Comparison of ENCODE assay signal across 8 cellular contexts in the genomic region with DNA sequence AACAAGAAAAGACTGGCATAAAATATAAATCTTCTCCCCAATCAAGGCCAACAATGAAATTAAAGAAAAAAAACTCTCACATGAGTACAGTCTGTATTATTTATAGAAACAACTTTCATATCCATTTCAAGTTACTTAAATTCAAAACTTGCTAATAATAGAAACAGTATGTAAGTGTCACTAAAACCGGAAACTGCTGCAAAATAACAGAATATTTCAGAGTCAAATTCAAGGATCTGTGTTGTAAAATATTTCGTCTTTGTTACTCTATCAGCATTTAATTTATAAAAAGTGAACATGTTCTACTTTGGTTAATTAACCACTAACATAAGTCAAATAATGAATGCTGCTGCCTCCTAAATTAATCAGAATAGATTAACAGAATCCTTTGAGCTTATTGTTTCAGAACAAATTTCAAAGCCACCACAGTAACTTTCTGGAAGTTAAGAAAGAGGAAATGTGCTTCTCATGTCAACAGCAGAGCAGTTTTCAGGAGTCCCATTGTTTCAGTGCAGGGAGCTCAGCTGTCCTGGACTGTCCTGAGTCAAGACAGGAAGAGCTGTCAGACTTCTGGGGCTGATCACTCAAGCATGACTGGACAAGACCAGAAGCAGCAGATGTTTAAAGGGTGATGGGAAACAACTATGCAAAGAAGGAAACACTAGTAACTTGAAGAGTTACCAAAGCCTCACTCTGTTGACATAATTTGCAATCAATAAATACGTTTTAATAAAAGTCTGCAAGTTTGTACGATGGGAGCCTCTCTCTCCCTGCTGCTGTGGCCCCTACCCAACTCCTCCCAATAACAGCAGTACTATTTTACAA.
A peak's percentile ranks its signal among the peaks of the same experiment; 100 is the strongest.
DNase-seq lines count a peak whose midpoint lies in the region; ATAC-seq and TF ChIP-seq lines count a peak whose summit lies in the region.

No MANE protein-coding gene starts in this region.

- DNase-seq in activated CD4-positive, alpha-beta T cell treated with anti-CD3 and anti-CD28 coated beads, Interleukin-2, amount 10 ng/mL, durations not matched to agents 7 days and 5 days = no peak
- DNase-seq in activated CD4-positive, alpha-beta T cell treated with anti-CD3 and anti-CD28 coated beads, Interleukin-2, amount 50 U/mL, for 48 hours = no peak
- DNase-seq in NOMO-1 (lab: John Stamatoyannopoulos, UW; ENCODE audit: unreplicated experiment in 2 of 2) (peak; percentile 63 to 86), mammary epithelial cell (peak; percentile 89), left kidney (ENCODE audit: low read depth, low spot score) (peak; percentile 79), testis (peak; percentile 32), HFFc6 (no peak)

- peaks cover 22% of the 10 kb centered on the region for H3K36me3 Mint-ChIP-seq in activated CD4-positive, alpha-beta T cell treated with anti-CD3 and anti-CD28 coated beads, Interleukin-2, amount 10 ng/mL, durations not matched to agents 7 days and 5 days (ENCODE audit: low read depth)
- H3K36me3 Mint-ChIP-seq in HFFc6 (ENCODE audit: low read depth) = no peaks in the 10 kb centered on the region

- H3K79me2 ChIP-seq in mammary epithelial cell (ENCODE audit: insufficient read depth, low read length) = peaks cover 22% of the 10 kb centered on the region

- H3K9ac ChIP-seq in mammary epithelial cell (ENCODE audit: insufficient read depth, low read length) = no peak overlapping the region

- WGBS in mammary epithelial cell (ENCODE audit: low coverage, missing lambda C conversion rate) = 65% methylated on average over 4 of the region's 4 CpGs
- WGBS in testis, 2 donors = 51 to 52% methylated on average over 4 of the region's 4 CpGs

- H3K36me3 ChIP-seq in mammary epithelial cell (ENCODE audit: insufficient read depth, low read length) (no peaks in the 10 kb centered on the region), testis (ENCODE audit: low read depth, missing control alignments) (no peaks in the 10 kb centered on the region)

- H3K9me3 Mint-ChIP-seq in activated CD4-positive, alpha-beta T cell treated with anti-CD3 and anti-CD28 coated beads, Interleukin-2, amount 10 ng/mL, durations not matched to agents 7 days and 5 days = peaks cover 5% of the 10 kb centered on the region
- peaks cover 3% of the 10 kb centered on the region; the same call in 1 of the 2 replicates for H3K9me3 Mint-ChIP-seq in HFFc6

- TF ChIP-seq CTCF in mammary epithelial cell (conservative IDR thresholded peaks at IDR 0.05 in 1 of 2, IDR thresholded peaks at IDR 0.05 in 1 of 2; ENCODE audit: extremely low read depth in 1 of 2, insufficient read depth in 1 of 2, low read depth in 1 of 2, low read length in 2 of 2) (no peak), testis (IDR thresholded peaks at IDR 0.05) (no peak), HFFc6 (IDR thresholded peaks at IDR 0.05) (no peak)

- H3K9me3 ChIP-seq in mammary epithelial cell (replicated peaks; ENCODE audit: insufficient read depth, low read length) = no peaks in the 10 kb centered on the region
- no peaks in the 10 kb centered on the region for H3K9me3 ChIP-seq in testis

- POLR2A ChIA-PET in activated CD4-positive, alpha-beta T cell treated with anti-CD3 and anti-CD28 coated beads, Interleukin-2, amount 10 ng/mL, durations not matched to agents 7 days and 5 days (lab: Charles Lee) = no interaction called here

- TF ChIP-seq POLR2A in testis (IDR thresholded peaks at IDR 0.05) = no peak

- BruUV-seq in mammary epithelial cell (replicated peaks; lab: Mats Ljungman, UMichigan) = no TSS peak

- peak; percentile 87 for ATAC-seq in HG02840 (IDR thresholded peaks at IDR 0.05; ENCODE audit: low FRiP score, unreplicated experiment)

- in situ Hi-C loops in mammary epithelial cell (cut with MboI; ENCODE audit: low sequenced_read_pairs in 2 of 2) = no loop called here

- no peaks in the 10 kb centered on the region for H3K27me3 Mint-ChIP-seq in activated CD4-positive, alpha-beta T cell treated with anti-CD3 and anti-CD28 coated beads, Interleukin-2, amount 10 ng/mL, durations not matched to agents 7 days and 5 days
- H3K27me3 Mint-ChIP-seq in HFFc6 (ENCODE audit: insufficient read depth) = peaks cover 4% of the 10 kb centered on the region

- dilution Hi-C loops in mammary epithelial cell (cut with HindIII; ENCODE audit: low sequenced_read_pairs) = loop anchor here (10.0 kb wide), 1 partner anchor 55 kb away; no protein-coding TSS in a partner anchor

- no peak overlapping the region for H3K4me3 ChIP-seq in mammary epithelial cell (replicated peaks in 1 of 3; ENCODE audit: insufficient read depth in 1 of 3, low read depth in 2 of 3, low read length in 3 of 3)
- H3K4me3 ChIP-seq in testis = no peak overlapping the region

- peak overlapping the region; percentile 85 for H3K27ac Mint-ChIP-seq in activated CD4-positive, alpha-beta T cell treated with anti-CD3 and anti-CD28 coated beads, Interleukin-2, amount 10 ng/mL, durations not matched to agents 7 days and 5 days
- no peak overlapping the region for H3K27ac Mint-ChIP-seq in HFFc6

- H3K4me1 ChIP-seq in mammary epithelial cell (ENCODE audit: insufficient read depth, low read length) = peaks cover 37% of the 10 kb centered on the region
- peaks cover 16% of the 10 kb centered on the region for H3K4me1 ChIP-seq in testis

- H3K4me2 ChIP-seq in mammary epithelial cell (ENCODE audit: insufficient read depth, low read depth, low read length) = peak overlapping the region; percentile 65

- no peak overlapping the region for H2AFZ ChIP-seq in mammary epithelial cell (ENCODE audit: low read depth, low read length)

- peaks cover 86% of the 10 kb centered on the region for H3K4me1 Mint-ChIP-seq in activated CD4-positive, alpha-beta T cell treated with anti-CD3 and anti-CD28 coated beads, Interleukin-2, amount 10 ng/mL, durations not matched to agents 7 days and 5 days
- H3K4me1 Mint-ChIP-seq in HFFc6 (ENCODE audit: low read depth) = peaks cover 7% of the 10 kb centered on the region; the same call in 1 of the 2 replicates

- H3K4me3 Mint-ChIP-seq in activated CD4-positive, alpha-beta T cell treated with anti-CD3 and anti-CD28 coated beads, Interleukin-2, amount 10 ng/mL, durations not matched to agents 7 days and 5 days = no peak overlapping the region
- no peak overlapping the region for H3K4me3 Mint-ChIP-seq in HFFc6

- H3K27me3 ChIP-seq in mammary epithelial cell (ENCODE audit: insufficient read depth, low read length) (no peaks in the 10 kb centered on the region), testis (no peaks in the 10 kb centered on the region)

- H3K27ac ChIP-seq in mammary epithelial cell (ENCODE audit: insufficient read depth, low read depth, low read length) = no peak overlapping the region
- peak overlapping the region in 1 of 2 donors; percentile 31 for H3K27ac ChIP-seq in testis

- no peaks in the 10 kb centered on the region for H4K20me1 ChIP-seq in mammary epithelial cell (ENCODE audit: insufficient read depth, low read length)

- CTCF ChIA-PET in activated CD4-positive, alpha-beta T cell treated with anti-CD3 and anti-CD28 coated beads, Interleukin-2, amount 10 ng/mL, durations not matched to agents 7 days and 5 days (lab: Charles Lee) = no interaction called here
- CTCF ChIA-PET in mammary epithelial cell (lab: Charles Lee; ENCODE audit: low non-redundant PET) = no interaction called here

- intact Hi-C loops in mammary epithelial cell (cut with micrococcal nuclease) = loop anchor here (5.0 kb wide), 2 partner anchors 58 to 78 kb away; a partner anchor contains a TSS
- intact Hi-C loops in testis (cut with DNase I; ENCODE audit: low total_unique reads) = no loop called here

Comparison
In these comparisons a context has a peak if more than half of its experiments do, and no peak if none do; other contexts are left out.
1. DNase-seq: peak in NOMO-1 (2 of 2), mammary epithelial cell (single experiment), left kidney (single experiment) and testis (single experiment); none in activated CD4-positive, alpha-beta T cell treated with anti-CD3 and anti-CD28 coated beads, Interleukin-2, amount 10 ng/mL, durations not matched to agents 7 days and 5 days (single experiment), activated CD4-positive, alpha-beta T cell treated with anti-CD3 and anti-CD28 coated beads, Interleukin-2, amount 50 U/mL, for 48 hours (0 of 2) and HFFc6 (single experiment).